14 cellular contexts compared by ENCODE assay signal in genomic region chr7:91434821-91435220, GRCh38.
"Had no signal": no experiment of that assay in that cellular context is flagged by ENCODE, and none has a peak within 500 bp of the region (broad histone marks: within the 10 kb centered on the region; RNA-seq: fewer than 3 reads in every experiment).

No MANE protein-coding gene starts in this region.

- ATAC-seq: activated T-helper 17 cell treated with anti-CD3 and anti-CD28 coated beads, Interleukin-2, amount 50 U/mL, for 72 hours; esophagus mucosa; left ventricle myocardium superior; natural killer cell treated with Interleukin-12 subunit alpha and Interleukin-12 subunit beta and Interleukin-15 and Interleukin-18, amount 100 ng/mL, for 72 hours had no signal

- H3K4me1 ChIP-seq: suprapubic skin had no signal

- H3K4me3 ChIP-seq: smooth muscle cell, suprapubic skin had no signal

- H3K36me3 ChIP-seq: suprapubic skin had no signal

- H3K27me3 ChIP-seq: suprapubic skin had no signal

- H3K27ac ChIP-seq: suprapubic skin had no signal

- DNase-seq: activated CD4-positive, alpha-beta T cell treated with anti-CD3 and anti-CD28 coated beads, Interleukin-2, amount 50 U/mL, for 4 hours; activated naive CD4-positive, alpha-beta T cell treated with Interleukin-2 at 50 U/mL for 16 hours; foreskin melanocyte; kidney glomerular epithelial cell; left ventricle myocardium superior; posterior cingulate gyrus; stimulated activated CD4-positive, alpha-beta T cell treated with anti-CD3 and anti-CD28 coated beads, Interleukin-4, amount 100 ng/mL, for 4 hours; stimulated activated CD8-positive, alpha-beta memory T cell treated with anti-CD3 and anti-CD28 coated beads, Interleukin-4, amount 100 ng/mL, for 48 hours; stimulated activated naive CD4-positive, alpha-beta T cell treated with Interleukin-2 at 50 U/mL for 16 hours had no signal
